Comparison of ENCODE assay signal across 8 cellular contexts in genomic region chr1:41383094-41383852, GRCh38. TPM values are rescaled to one million over a fixed set of nuclear protein-coding genes. Genes with fewer than 3 reads are reported as not detected.
A peak's percentile ranks its signal among the peaks of the same experiment; 100 is the strongest.
DNase-seq lines count a peak whose midpoint lies in the region; ATAC-seq and TF ChIP-seq lines count a peak whose summit lies in the region.

No MANE protein-coding gene starts in this region.

- H3K9ac ChIP-seq in skeletal muscle tissue (ENCODE audit: low read depth in 1 of 3, low read length in 3 of 3) = peak overlapping the region in 1 of 3 donors; percentile 45

- H3K36me3 Mint-ChIP-seq in activated B cell treated with CpG ODN at 0.5 μM for 24 hours (ENCODE audit: low read depth) = no peaks in the 10 kb centered on the region

- peaks cover 29 to 48% (median 42%) of the 10 kb centered on the region in 3 donors for H3K4me1 ChIP-seq in skeletal muscle tissue (ENCODE audit: control insufficient read depth in 3 of 3, insufficient read depth in 3 of 3, low read length in 3 of 3)

- peak overlapping the region; percentile 34 for H3K4me3 ChIP-seq in HFF-Myc (replicated peaks; ENCODE audit: low read depth, low read length)
- H3K4me3 ChIP-seq in fibroblast of mammary gland (ENCODE audit: control insufficient read depth, low read depth, low read length) = no peak overlapping the region
- peak overlapping the region in 1 of 3 donors; percentile 43 for H3K4me3 ChIP-seq in skeletal muscle tissue (ENCODE audit: low read length in 3 of 3)

- intact Hi-C loops in activated B cell treated with CpG ODN at 0.5 μM for 24 hours (cut with micrococcal nuclease) = loop anchor here (1.0 kb wide), 1 partner anchor 22 kb away; the partner anchor contains the start of gene FOXO6

- H3K9me3 ChIP-seq in skeletal muscle tissue (ENCODE audit: control insufficient read depth in 3 of 3, low read length in 3 of 3) = no peaks in the 10 kb centered on the region

- POLR2A ChIA-PET in activated B cell treated with CpG ODN at 0.5 μM for 24 hours (lab: Charles Lee) = no interaction called here

- no peak overlapping the region for H3K27ac Mint-ChIP-seq in activated B cell treated with CpG ODN at 0.5 μM for 24 hours

- no peaks in the 10 kb centered on the region for H3K36me3 ChIP-seq in skeletal muscle tissue (ENCODE audit: control insufficient read depth in 3 of 3, insufficient read depth in 3 of 3, low read length in 3 of 3)

- H3K27me3 ChIP-seq in skeletal muscle tissue (ENCODE audit: control insufficient read depth in 3 of 3, insufficient read depth in 3 of 3, low read length in 3 of 3) = peaks cover 0 to 6% (median 0%) of the 10 kb centered on the region in 3 donors

- no peak for TF ChIP-seq CTCF in HFF-Myc (IDR thresholded peaks at IDR 0.05; ENCODE audit: low read depth, low read length, missing control alignments)
- no peak for TF ChIP-seq CTCF in activated B cell treated with CpG ODN at 0.5 μM for 24 hours (IDR thresholded peaks at IDR 0.05)
- no peak for TF ChIP-seq CTCF in fibroblast of mammary gland (conservative IDR thresholded peaks at IDR 0.05; ENCODE audit: control insufficient read depth, insufficient read depth, low read depth, low read length)

- peak overlapping the region; percentile 79 for H3K4me3 Mint-ChIP-seq in activated B cell treated with CpG ODN at 0.5 μM for 24 hours

- DNase-seq in HFF-Myc (ENCODE audit: extremely low read depth, low read depth) = no peak
- no peak for DNase-seq in activated B cell treated with CpG ODN at 0.5 μM for 24 hours
- peak; percentile 54 for DNase-seq in fibroblast of mammary gland (ENCODE audit: low read depth)
- DNase-seq in mesenteric fat pad (ENCODE audit: low spot score) = no peak
- no peak for DNase-seq in globus pallidus (ENCODE audit: low spot score)

- ATAC-seq in activated B cell treated with CpG ODN at 0.5 μM for 24 hours (ENCODE audit: low read depth) = peak; percentile 61
- ATAC-seq in HG03342 (IDR thresholded peaks at IDR 0.05; ENCODE audit: unreplicated experiment) = no peak
- ATAC-seq in HG03135 (IDR thresholded peaks at IDR 0.05; ENCODE audit: unreplicated experiment) = no peak

- CTCF ChIA-PET in activated B cell treated with CpG ODN at 0.5 μM for 24 hours (lab: Charles Lee) = interaction anchor here (0.7 kb wide), 1 partner anchor 15 kb away, joined by 4 read pairs; no protein-coding TSS in a partner anchor

- H3K9me3 Mint-ChIP-seq in activated B cell treated with CpG ODN at 0.5 μM for 24 hours = no peaks in the 10 kb centered on the region

- H3K27ac ChIP-seq in skeletal muscle tissue (ENCODE audit: low read depth, low read length) = peak overlapping the region; percentile 66

- peaks cover 51% of the 10 kb centered on the region for H3K27me3 Mint-ChIP-seq in activated B cell treated with CpG ODN at 0.5 μM for 24 hours

- H3K4me1 Mint-ChIP-seq in activated B cell treated with CpG ODN at 0.5 μM for 24 hours = peaks cover 24% of the 10 kb centered on the region

RNA-seq across cellular contexts. Expression of gene FOXO6, which starts 22.0 kb away (rescaled TPM):
- total RNA-seq in activated B cell treated with CpG ODN at 0.5 μM for 24 hours = 0.12 and 0.55 TPM in 2 replicates
- 2.6 TPM for total RNA-seq in skeletal muscle tissue
- total RNA-seq in mesenteric fat pad = not detected
